10 cellular contexts compared by ENCODE assay signal in genomic region chr3:153052096-153052460, GRCh38.
DNase-seq lines count a peak whose midpoint lies in the region; ATAC-seq and TF ChIP-seq lines count a peak whose summit lies in the region.
"Had no signal": no experiment of that assay in that cellular context is flagged by ENCODE, and none has a peak within 500 bp of the region (broad histone marks: within the 10 kb centered on the region; RNA-seq: fewer than 3 reads in every experiment).

No MANE protein-coding gene starts in this region.

- CTCF ChIA-PET in HEK293 (lab: Yijun Ruan, JAX) = interaction anchor here (0.6 to 1.2 kb wide), 2 partner anchors 9 to 553 kb away, joined by 3 to 4 read pairs; no protein-coding TSS in a partner anchor

- H3K9me3 ChIP-seq in HEK293 (ENCODE audit: control insufficient read depth, insufficient read depth, low read depth, low read length) = no peaks in the 10 kb centered on the region

- H3K4me3 ChIP-seq in HEK293 (ENCODE audit: low read depth, low read length) = no peak overlapping the region
- H3K4me3 ChIP-seq: lung had no signal

- no peak overlapping the region for H3K27ac ChIP-seq in HEK293 (ENCODE audit: extremely low read depth, low read depth, low read length)

- H3K9me3 Mint-ChIP-seq in stimulated activated memory B cell treated with anti-CD40 and anti-IgM and Interleukin-4, amounts not matched to agents 10 μg/mL and 1 μg/mL and 100 μg/mL, for 72 hours = no peaks in the 10 kb centered on the region
- H3K9me3 Mint-ChIP-seq: stimulated activated naive CD8-positive, alpha-beta T cell treated with anti-CD3 and anti-CD28 coated beads, Interleukin-15, Interleukin-2, amounts not matched to agents 100 ng/mL and 50 ng/mL, for 24 hours had no signal

- no peaks in the 10 kb centered on the region for H3K36me3 Mint-ChIP-seq in stimulated activated memory B cell treated with anti-CD40 and anti-IgM and Interleukin-4, amounts not matched to agents 10 μg/mL and 1 μg/mL and 100 μg/mL, for 72 hours

- no peaks in the 10 kb centered on the region for H3K4me1 Mint-ChIP-seq in stimulated activated memory B cell treated with anti-CD40 and anti-IgM and Interleukin-4, amounts not matched to agents 10 μg/mL and 1 μg/mL and 100 μg/mL, for 72 hours

- no peaks in the 10 kb centered on the region for H3K36me3 ChIP-seq in HEK293 (ENCODE audit: control insufficient read depth in 2 of 2, insufficient read depth in 1 of 2, low read length in 2 of 2)

- DNase-seq in SIG-M5 (lab: John Stamatoyannopoulos, UW) (peak; percentile 19), fibroblast of the conjunctiva (ENCODE audit: low read depth) (peak; percentile 50), SHP77 (lab: John Stamatoyannopoulos, UW) (no peak), foreskin melanocyte (no peak), NCI-H510A (lab: John Stamatoyannopoulos, UW) (no peak)

- H3K27me3 Mint-ChIP-seq in stimulated activated memory B cell treated with anti-CD40 and anti-IgM and Interleukin-4, amounts not matched to agents 10 μg/mL and 1 μg/mL and 100 μg/mL, for 72 hours = no peaks in the 10 kb centered on the region
- H3K27me3 Mint-ChIP-seq: stimulated activated naive CD8-positive, alpha-beta T cell treated with anti-CD3 and anti-CD28 coated beads, Interleukin-15, Interleukin-2, amounts not matched to agents 100 ng/mL and 50 ng/mL, for 24 hours had no signal

- ATAC-seq in stimulated activated memory B cell treated with anti-CD40 and anti-IgM and Interleukin-4, amounts not matched to agents 10 μg/mL and 1 μg/mL and 100 μg/mL, for 72 hours = peak; percentile 34
- no peak for ATAC-seq in HG02623 (IDR thresholded peaks at IDR 0.05; ENCODE audit: unreplicated experiment)

- TF ChIP-seq CTCF in HEK293 (tag by site-specific recombination; IDR thresholded peaks at IDR 0.05) = no peak

- no peak overlapping the region for H3K4me3 Mint-ChIP-seq in stimulated activated memory B cell treated with anti-CD40 and anti-IgM and Interleukin-4, amounts not matched to agents 10 μg/mL and 1 μg/mL and 100 μg/mL, for 72 hours
- H3K4me3 Mint-ChIP-seq: stimulated activated naive CD8-positive, alpha-beta T cell treated with anti-CD3 and anti-CD28 coated beads, Interleukin-15, Interleukin-2, amounts not matched to agents 100 ng/mL and 50 ng/mL, for 24 hours had no signal

- no peak overlapping the region for H3K27ac Mint-ChIP-seq in stimulated activated memory B cell treated with anti-CD40 and anti-IgM and Interleukin-4, amounts not matched to agents 10 μg/mL and 1 μg/mL and 100 μg/mL, for 72 hours
- H3K27ac Mint-ChIP-seq: stimulated activated naive CD8-positive, alpha-beta T cell treated with anti-CD3 and anti-CD28 coated beads, Interleukin-15, Interleukin-2, amounts not matched to agents 100 ng/mL and 50 ng/mL, for 24 hours had no signal

- POLR2A ChIA-PET in HEK293 (lab: Yijun Ruan, JAX) = no interaction called here

- H3K4me1 ChIP-seq in HEK293 (ENCODE audit: control insufficient read depth, insufficient read depth, low read length) = no peaks in the 10 kb centered on the region

TF ChIP-seq in HEK293, 187 proteins besides CTCF, POLR2A, EP300 and RAD21:
- peak; percentile 66 for TF ChIP-seq ZNF600 (tag by site-specific recombination; IDR thresholded peaks at IDR 0.05)
- no peak for TF ChIP-seq ZNF610 (tag by site-specific recombination; IDR thresholded peaks at IDR 0.05; ENCODE audit: borderline replicate concordance)
- TF ChIP-seq ZBTB20 (tag by site-specific recombination; IDR thresholded peaks at IDR 0.05) = 0 out of 2 replicates have a peak, but pooled peaks have one; percentile 13

Comparison
In these comparisons a context has a peak if more than half of its experiments do, and no peak if none do; other contexts are left out.
1. DNase-seq: peak in SIG-M5 (single experiment) and fibroblast of the conjunctiva (single experiment); none in SHP77 (0 of 2), foreskin melanocyte (single experiment) and NCI-H510A (single experiment).